Comparison of ENCODE assay signal across 28 cellular contexts in genomic region chr5:149399775-149400174, GRCh38. TPM values are rescaled to one million over a fixed set of nuclear protein-coding genes. Genes with fewer than 3 reads are reported as not detected.
A peak's percentile ranks its signal among the peaks of the same experiment; 100 is the strongest.
DNase-seq lines count a peak whose midpoint lies in the region; ATAC-seq, FAIRE-seq and TF ChIP-seq lines count a peak whose summit lies in the region.
"Had no signal": no experiment of that assay in that cellular context is flagged by ENCODE, and none has a peak within 500 bp of the region (broad histone marks: within the 10 kb centered on the region; RNA-seq: fewer than 3 reads in every experiment).

No MANE protein-coding gene starts in this region.

- H2AFZ ChIP-seq in K562 (ENCODE audit: low read depth, low read length), result peak overlapping the region; percentile 1; the same call in 1 of the 2 replicates
- H2AFZ ChIP-seq: GM23248 had no signal

- DNase-seq in cardiac muscle cell (ENCODE audit: low read depth in 1 of 2, low spot score in 1 of 2) (peak in 1 of 2 donors; percentile 33), Right ventricle myocardium superior (no peak), K562 (ENCODE audit: extremely low read depth in 1 of 4, low spot score in 3 of 4) (no peak), tibial artery (peak in 1 of 2 donors; percentile 5), nucleus accumbens (lab: John Stamatoyannopoulos, UW) (no peak), iPS-NIHi11 (ENCODE audit: low spot score) (no peak), GM03348 (ENCODE audit: low spot score) (no peak)
- DNase-seq: activated CD4-positive, alpha-beta memory T cell treated with anti-CD3 and anti-CD28 coated beads, Interleukin-2, amount 10 ng/mL, durations not matched to agents 7 days and 5 days; activated naive CD4-positive, alpha-beta T cell treated with anti-CD3 and anti-CD28 coated beads for 36 hours; activated T-cell treated with anti-CD3 and anti-CD28 coated beads, Interleukin-2, amount 50 U/mL, for 24 hours; anterior cingulate cortex; effector memory CD8-positive, alpha-beta T cell; GM23248; NCI-H1092; NCI-H2081; NCI-H510A; small intestine; stimulated activated CD4-positive, alpha-beta T cell treated with anti-CD3 and anti-CD28 coated beads, Interleukin-4, amount 100 ng/mL, for 1 hour; stimulated activated naive CD8-positive, alpha-beta T cell treated with anti-CD3 and anti-CD28 coated beads, Interleukin-15, amount 100 ng/mL, for 72 hours; T-helper 1 cell had no signal

- H3K27ac ChIP-seq in cardiac muscle cell, result peak overlapping the region; percentile 87
- H3K27ac ChIP-seq in K562 (ENCODE audit: extremely low read depth, low read depth, low read length), result no peak overlapping the region
- peak overlapping the region; percentile 35 to 48 for H3K27ac ChIP-seq in mucosa of rectum (ENCODE audit: low read depth in 2 of 2, low read length in 2 of 2)
- peak overlapping the region; percentile 40 to 59 for H3K27ac ChIP-seq in tibial artery
- H3K27ac ChIP-seq: BLaER1, GM23248 had no signal

- intact Hi-C loops in Right ventricle myocardium superior (cut with DNase I) (no loop called here), K562 (cut with micrococcal nuclease) (no loop called here), tibial artery (cut with DNase I; ENCODE audit: low total_unique reads) (no loop called here)

- in situ Hi-C loops in K562 (cut with MboI), result no loop called here

- H3K36me3 ChIP-seq in cardiac muscle cell (no peaks in the 10 kb centered on the region), K562 (ENCODE audit: control insufficient read depth, insufficient read depth, low read length) (no peaks in the 10 kb centered on the region), mucosa of rectum (ENCODE audit: control insufficient read depth in 2 of 2, insufficient read depth in 2 of 2, low read length in 2 of 2) (no peaks in the 10 kb centered on the region), tibial artery (no peaks in the 10 kb centered on the region)
- H3K36me3 ChIP-seq: BLaER1 had no signal

- POLR2A ChIA-PET in K562 (lab: Yijun Ruan, JAX), result interaction anchor here (0.6 to 1.2 kb wide), 3 partner anchors 11 to 1031 kb away, joined by 3 to 4 read pairs (median 3); no protein-coding TSS in a partner anchor

- H3K4me1 ChIP-seq in cardiac muscle cell (ENCODE audit: low read depth) (peaks cover 22% of the 10 kb centered on the region), K562 (replicated peaks in 1 of 2; ENCODE audit: control insufficient read depth in 2 of 2, insufficient read depth in 2 of 2, low read length in 2 of 2) (peaks cover 10 to 26% of the 10 kb centered on the region in 2 experiments; a peak in 4 of 5 replicates), mucosa of rectum (ENCODE audit: control insufficient read depth in 2 of 2, insufficient read depth in 2 of 2, low read length in 2 of 2) (peaks cover under 1 to 3% of the 10 kb centered on the region in 2 donors), tibial artery (peaks cover 0 to 46% (median 19%) of the 10 kb centered on the region in 4 donors)

- TF ChIP-seq CTCF in cardiac muscle cell (IDR thresholded peaks at IDR 0.05; ENCODE audit: low read depth, low read length) (no peak), K562 (IDR thresholded peaks at IDR 0.05 in 2 of 3, conservative IDR thresholded peaks at IDR 0.05 in 1 of 3; ENCODE audit: insufficient read depth in 2 of 3, low read depth in 1 of 3, low read length in 3 of 3) (no peak), tibial artery (IDR thresholded peaks at IDR 0.05) (no peak)

- no TSS peak for BruUV-seq in K562 (replicated peaks; lab: Mats Ljungman, UMichigan)

- no peaks in the 10 kb centered on the region for H3K9me1 ChIP-seq in K562 (ENCODE audit: control insufficient read depth, insufficient read depth, low read length)

- H3K27me3 ChIP-seq in cardiac muscle cell (no peaks in the 10 kb centered on the region), K562 (ENCODE audit: control insufficient read depth in 2 of 2, insufficient read depth in 2 of 2, low read length in 2 of 2) (no peaks in the 10 kb centered on the region), mucosa of rectum (ENCODE audit: control insufficient read depth in 2 of 2, insufficient read depth in 2 of 2, low read length in 2 of 2) (no peaks in the 10 kb centered on the region), tibial artery (no peaks in the 10 kb centered on the region)
- H3K27me3 ChIP-seq: BLaER1 had no signal

- FAIRE-seq in K562 (lab: Jason Lieb, UNC), result peak; percentile 77
- FAIRE-seq: A204.1, GM19239, HTR-8/SVneo, small intestine had no signal

- TF ChIP-seq POLR2A in K562 (conservative IDR thresholded peaks at IDR 0.05), result no peak

- H3K9ac ChIP-seq in K562 (ENCODE audit: insufficient read depth in 1 of 2, low read depth in 2 of 2, low read length in 2 of 2) (no peak overlapping the region), mucosa of rectum (ENCODE audit: low read depth in 1 of 2, low read length in 2 of 2) (no peak overlapping the region)
- H3K9ac ChIP-seq: BLaER1, GM23248 had no signal

- 0 out of 2 replicates have a peak, but pooled peaks cover 3% of the 10 kb centered on the region for H4K20me1 ChIP-seq in K562 (replicated peaks; ENCODE audit: control insufficient read depth, insufficient read depth, low read length)
- H4K20me1 ChIP-seq: BLaER1 had no signal

- ATAC-seq in Right ventricle myocardium superior (ENCODE audit: poor library complexity) (no peak), K562 (peak; percentile 77)
- ATAC-seq: effector memory CD8-positive, alpha-beta T cell; stimulated activated naive CD8-positive, alpha-beta T cell treated with anti-CD3 and anti-CD28 coated beads, Interleukin-15, amount 100 ng/mL, for 72 hours had no signal

- no peak for TF ChIP-seq RAD21 in K562 (CRISPR knock-in tag; conservative IDR thresholded peaks at IDR 0.05 in 1 of 2, IDR thresholded peaks at IDR 0.05 in 1 of 2)

- no peaks in the 10 kb centered on the region for H3K9me3 ChIP-seq in cardiac muscle cell (ENCODE audit: low read depth)
- no peaks in the 10 kb centered on the region for H3K9me3 ChIP-seq in K562 (replicated peaks; ENCODE audit: control insufficient read depth, insufficient read depth, low read depth, low read length)
- no peaks in the 10 kb centered on the region for H3K9me3 ChIP-seq in mucosa of rectum (ENCODE audit: control insufficient read depth in 2 of 2, low read length in 2 of 2)
- no peaks in the 10 kb centered on the region for H3K9me3 ChIP-seq in tibial artery
- H3K9me3 ChIP-seq: BLaER1 had no signal

- TF ChIP-seq EP300 in K562 (IDR thresholded peaks at IDR 0.05; ENCODE audit: low read length), result no peak

- no peak overlapping the region for H3K4me2 ChIP-seq in K562 (ENCODE audit: insufficient read depth, low read length)
- H3K4me2 ChIP-seq: BLaER1 had no signal

- H3K4me3 ChIP-seq in cardiac muscle cell (no peak overlapping the region), K562 (no peak overlapping the region), mucosa of rectum (ENCODE audit: low read length in 2 of 2) (no peak overlapping the region), tibial artery (no peak overlapping the region)
- H3K4me3 ChIP-seq: BLaER1, GM23248, lung had no signal

- CTCF ChIA-PET in K562 (lab: Yijun Ruan, JAX; ENCODE audit: low intra/inter-chr PET ratio), result no interaction called here

- H3K79me2 ChIP-seq in K562 (ENCODE audit: control insufficient read depth, insufficient read depth, low read length), result no peaks in the 10 kb centered on the region

RNA-seq across cellular contexts. Expression of gene IL17B, which starts 20.7 kb away (rescaled TPM):
- total RNA-seq in cardiac muscle cell (6.4 and 9.0 TPM in 2 replicates), Right ventricle myocardium superior (not detected), K562 (2014; rRNA removed) (1.5 and 2.6 TPM in 2 replicates), K562 (2014; rRNA removed; fragmentation: Illumina TruSeq; extraction: Trizol) (not detected in 2 replicates), K562 (2015; rRNA removed; fragmentation: Illumina TruSeq; extraction: Trizol) (0.36 TPM in 1 of 2 replicates, not detected in the other), K562 (2021) (0.51 and 0.58 TPM in 2 replicates)
- polyA plus RNA-seq in cardiac muscle cell (3.9 and 5.8 TPM in 2 replicates), K562 (2011; rRNA removed) (0.28 and 0.81 TPM in 2 replicates), K562 (2014; fragmentation: Illumina TruSeq; extraction: Trizol) (0.57 TPM in 1 of 2 replicates, not detected in the other), K562 (2014; fragmentation: Nextera tagmentation; extraction: Ambion mirVana) (under 1 TPM; 0.32 to 0.53 TPM), K562 (2014; rRNA removed) (1.0 and 3.0 TPM in 2 replicates)
- total RNA-seq in K562 (2011; cell fraction: chromatin; rRNA removed; ENCODE audit: low replicate concordance), result not detected in 2 replicates
- total RNA-seq in K562 (2011; cell fraction: nucleolus; rRNA removed), result not detected in 2 replicates
- total RNA-seq in K562 (2011; cell fraction: nucleoplasm; rRNA removed), result not detected in 2 replicates
- polyA plus RNA-seq in K562 (2011; cell fraction: cytosol; rRNA removed), result 0.57 and 0.58 TPM in 2 replicates
- polyA plus RNA-seq in K562 (2011; cell fraction: nucleus; rRNA removed), result 0.43 and 0.73 TPM in 2 replicates
- polyA plus RNA-seq in K562 (2012), result 0.44 and 3.0 TPM in 2 replicates
- not detected in 2 replicates for polyA minus RNA-seq in K562 (2011; rRNA and poly(A)+ RNA removed)
- 2.4 TPM in 1 of 2 replicates, not detected in the other for polyA minus RNA-seq in K562 (2011; cell fraction: cytosol; rRNA and poly(A)+ RNA removed)
- polyA minus RNA-seq in K562 (2011; cell fraction: nucleus; rRNA and poly(A)+ RNA removed), result not detected in 2 replicates
- total RNA-seq: activated CD4-positive, alpha-beta memory T cell treated with anti-CD3 and anti-CD28 coated beads, Interleukin-2, amount 10 ng/mL, durations not matched to agents 7 days and 5 days; activated naive CD4-positive, alpha-beta T cell treated with anti-CD3 and anti-CD28 coated beads for 36 hours; cerebellum; GM23248; LHCN-M2 had no signal

RNA-seq across cellular contexts. Expression of gene PCYOX1L, which starts 41.9 kb away (rescaled TPM):
- total RNA-seq in cardiac muscle cell (14.4 and 16.1 TPM in 2 replicates), Right ventricle myocardium superior (2.0 TPM), K562 (2014; rRNA removed) (5.4 and 7.2 TPM in 2 replicates), K562 (2014; rRNA removed; fragmentation: Illumina TruSeq; extraction: Trizol) (5.9 and 6.0 TPM in 2 replicates), K562 (2015; rRNA removed; fragmentation: Illumina TruSeq; extraction: Trizol) (5.1 and 5.3 TPM in 2 replicates), K562 (2021) (7.8 and 8.0 TPM in 2 replicates)
- polyA plus RNA-seq in cardiac muscle cell (15.3 and 17.6 TPM in 2 replicates), K562 (2011; rRNA removed) (17.9 and 21.5 TPM in 2 replicates), K562 (2014; fragmentation: Illumina TruSeq; extraction: Trizol) (9.4 and 10.0 TPM in 2 replicates), K562 (2014; fragmentation: Nextera tagmentation; extraction: Ambion mirVana) (1 to 10 TPM; 2.3 to 2.4 TPM), K562 (2014; rRNA removed) (6.5 and 8.3 TPM in 2 replicates)
- 20.2 and 24.4 TPM in 2 replicates for total RNA-seq in K562 (2011; cell fraction: chromatin; rRNA removed; ENCODE audit: low replicate concordance)
- total RNA-seq in K562 (2011; cell fraction: nucleolus; rRNA removed), result 28.2 and 32.0 TPM in 2 replicates
- total RNA-seq in K562 (2011; cell fraction: nucleoplasm; rRNA removed), result 28.4 and 30.6 TPM in 2 replicates
- polyA plus RNA-seq in K562 (2011; cell fraction: cytosol; rRNA removed), result 25.0 and 29.5 TPM in 2 replicates
- 44.5 and 48.0 TPM in 2 replicates for polyA plus RNA-seq in K562 (2011; cell fraction: nucleus; rRNA removed)
- 8.9 and 16.5 TPM in 2 replicates for polyA plus RNA-seq in K562 (2012)
- polyA minus RNA-seq in K562 (2011; rRNA and poly(A)+ RNA removed), result 13.7 and 15.4 TPM in 2 replicates
- 6.8 and 7.7 TPM in 2 replicates for polyA minus RNA-seq in K562 (2011; cell fraction: cytosol; rRNA and poly(A)+ RNA removed)
- 15.3 and 21.9 TPM in 2 replicates for polyA minus RNA-seq in K562 (2011; cell fraction: nucleus; rRNA and poly(A)+ RNA removed)

RNA-seq across cellular contexts. Expression of gene GRPEL2, which starts 54.5 kb away (rescaled TPM):
- total RNA-seq in cardiac muscle cell (4.9 and 5.1 TPM in 2 replicates), Right ventricle myocardium superior (9.0 TPM), K562 (2014; rRNA removed) (26.1 and 27.6 TPM in 2 replicates), K562 (2014; rRNA removed; fragmentation: Illumina TruSeq; extraction: Trizol) (35.8 and 44.2 TPM in 2 replicates), K562 (2015; rRNA removed; fragmentation: Illumina TruSeq; extraction: Trizol) (19.4 and 23.2 TPM in 2 replicates), K562 (2021) (37.8 and 40.5 TPM in 2 replicates)
- polyA plus RNA-seq in cardiac muscle cell (4.2 and 6.6 TPM in 2 replicates), K562 (2011; rRNA removed) (29.1 and 31.0 TPM in 2 replicates), K562 (2014; fragmentation: Illumina TruSeq; extraction: Trizol) (23.0 and 23.4 TPM in 2 replicates), K562 (2014; fragmentation: Nextera tagmentation; extraction: Ambion mirVana) (10 to 100 TPM; 11.2 to 17.1 TPM), K562 (2014; rRNA removed) (25.8 and 26.4 TPM in 2 replicates)
- 19.7 and 30.9 TPM in 2 replicates for total RNA-seq in K562 (2011; cell fraction: chromatin; rRNA removed; ENCODE audit: low replicate concordance)
- 10.5 and 12.1 TPM in 2 replicates for total RNA-seq in K562 (2011; cell fraction: nucleolus; rRNA removed)
- total RNA-seq in K562 (2011; cell fraction: nucleoplasm; rRNA removed), result 21.0 and 33.4 TPM in 2 replicates
- 4.9 and 14.0 TPM in 2 replicates for polyA plus RNA-seq in K562 (2011; cell fraction: cytosol; rRNA removed)
- polyA plus RNA-seq in K562 (2011; cell fraction: nucleus; rRNA removed), result 14.6 and 16.7 TPM in 2 replicates
- 8.6 and 9.6 TPM in 2 replicates for polyA plus RNA-seq in K562 (2012)
- 40.6 and 45.9 TPM in 2 replicates for polyA minus RNA-seq in K562 (2011; rRNA and poly(A)+ RNA removed)
- 19.4 and 28.1 TPM in 2 replicates for polyA minus RNA-seq in K562 (2011; cell fraction: cytosol; rRNA and poly(A)+ RNA removed)
- polyA minus RNA-seq in K562 (2011; cell fraction: nucleus; rRNA and poly(A)+ RNA removed), result 11.2 and 19.1 TPM in 2 replicates
